1 cellular context compared by ENCODE assay signal in genomic region chr7:54629771-54630170, GRCh38.
TF ChIP-seq lines count a peak whose summit lies in the region.

No MANE protein-coding gene starts in this region.

TF ChIP-seq in GM23338, 12 proteins besides CTCF, POLR2A, EP300 and RAD21 (continued from another document):
- TF ChIP-seq ZNF462 (CRISPR knock-in tag; IDR thresholded peaks at IDR 0.05) = peak; percentile 94
- TF ChIP-seq ZNF114 (CRISPR knock-in tag; IDR thresholded peaks at IDR 0.05) = peak; percentile 78; the same call in 1 of the 2 replicates
- no peak for TF ChIP-seq EZH2 (IDR thresholded peaks at IDR 0.05; ENCODE audit: low read depth, unreplicated experiment)
TF ChIP-seq in GM23338: peak in this region for 2.
